Comparison of ENCODE assay signal across 1 cellular context in genomic region chr21:38958940-38959685, GRCh38.
A peak's percentile ranks its signal among the peaks of the same experiment; 100 is the strongest.
TF ChIP-seq lines count a peak whose summit lies in the region.

No MANE protein-coding gene starts in this region.

TF ChIP-seq in K562, 482 proteins besides CTCF, POLR2A, EP300 and RAD21 (continued from another document):
- TF ChIP-seq MIER1 (IDR thresholded peaks at IDR 0.05; ENCODE audit: low read depth): no peak
- no peak for TF ChIP-seq MTA2 (IDR thresholded peaks at IDR 0.05; ENCODE audit: low read depth)
- TF ChIP-seq, protein P1, sequence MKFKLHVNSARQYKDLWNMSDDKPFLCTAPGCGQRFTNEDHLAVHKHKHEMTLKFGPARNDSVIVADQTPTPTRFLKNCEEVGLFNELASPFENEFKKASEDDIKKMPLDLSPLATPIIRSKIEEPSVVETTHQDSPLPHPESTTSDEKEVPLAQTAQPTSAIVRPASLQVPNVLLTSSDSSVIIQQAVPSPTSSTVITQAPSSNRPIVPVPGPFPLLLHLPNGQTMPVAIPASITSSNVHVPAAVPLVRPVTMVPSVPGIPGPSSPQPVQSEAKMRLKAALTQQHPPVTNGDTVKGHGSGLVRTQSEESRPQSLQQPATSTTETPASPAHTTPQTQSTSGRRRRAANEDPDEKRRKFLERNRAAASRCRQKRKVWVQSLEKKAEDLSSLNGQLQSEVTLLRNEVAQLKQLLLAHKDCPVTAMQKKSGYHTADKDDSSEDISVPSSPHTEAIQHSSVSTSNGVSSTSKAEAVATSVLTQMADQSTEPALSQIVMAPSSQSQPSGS (CRISPR knock-in tag; IDR thresholded peaks at IDR 0.05): peak; percentile 41; the same call in 1 of the 2 replicates
- TF ChIP-seq, protein P2, sequence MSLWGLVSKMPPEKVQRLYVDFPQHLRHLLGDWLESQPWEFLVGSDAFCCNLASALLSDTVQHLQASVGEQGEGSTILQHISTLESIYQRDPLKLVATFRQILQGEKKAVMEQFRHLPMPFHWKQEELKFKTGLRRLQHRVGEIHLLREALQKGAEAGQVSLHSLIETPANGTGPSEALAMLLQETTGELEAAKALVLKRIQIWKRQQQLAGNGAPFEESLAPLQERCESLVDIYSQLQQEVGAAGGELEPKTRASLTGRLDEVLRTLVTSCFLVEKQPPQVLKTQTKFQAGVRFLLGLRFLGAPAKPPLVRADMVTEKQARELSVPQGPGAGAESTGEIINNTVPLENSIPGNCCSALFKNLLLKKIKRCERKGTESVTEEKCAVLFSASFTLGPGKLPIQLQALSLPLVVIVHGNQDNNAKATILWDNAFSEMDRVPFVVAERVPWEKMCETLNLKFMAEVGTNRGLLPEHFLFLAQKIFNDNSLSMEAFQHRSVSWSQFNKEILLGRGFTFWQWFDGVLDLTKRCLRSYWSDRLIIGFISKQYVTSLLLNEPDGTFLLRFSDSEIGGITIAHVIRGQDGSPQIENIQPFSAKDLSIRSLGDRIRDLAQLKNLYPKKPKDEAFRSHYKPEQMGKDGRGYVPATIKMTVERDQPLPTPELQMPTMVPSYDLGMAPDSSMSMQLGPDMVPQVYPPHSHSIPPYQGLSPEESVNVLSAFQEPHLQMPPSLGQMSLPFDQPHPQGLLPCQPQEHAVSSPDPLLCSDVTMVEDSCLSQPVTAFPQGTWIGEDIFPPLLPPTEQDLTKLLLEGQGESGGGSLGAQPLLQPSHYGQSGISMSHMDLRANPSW (CRISPR knock-in tag; IDR thresholded peaks at IDR 0.05): no peak
- no peak for TF ChIP-seq ARID3A (IDR thresholded peaks at IDR 0.05; ENCODE audit: borderline replicate concordance, low read depth, low read length)
- TF ChIP-seq REST (CRISPR knock-in tag; IDR thresholded peaks at IDR 0.05; ENCODE audit: low read depth): no peak
- TF ChIP-seq TGIF2 (CRISPR knock-in tag; IDR thresholded peaks at IDR 0.05): no peak
- TF ChIP-seq, protein P3, sequence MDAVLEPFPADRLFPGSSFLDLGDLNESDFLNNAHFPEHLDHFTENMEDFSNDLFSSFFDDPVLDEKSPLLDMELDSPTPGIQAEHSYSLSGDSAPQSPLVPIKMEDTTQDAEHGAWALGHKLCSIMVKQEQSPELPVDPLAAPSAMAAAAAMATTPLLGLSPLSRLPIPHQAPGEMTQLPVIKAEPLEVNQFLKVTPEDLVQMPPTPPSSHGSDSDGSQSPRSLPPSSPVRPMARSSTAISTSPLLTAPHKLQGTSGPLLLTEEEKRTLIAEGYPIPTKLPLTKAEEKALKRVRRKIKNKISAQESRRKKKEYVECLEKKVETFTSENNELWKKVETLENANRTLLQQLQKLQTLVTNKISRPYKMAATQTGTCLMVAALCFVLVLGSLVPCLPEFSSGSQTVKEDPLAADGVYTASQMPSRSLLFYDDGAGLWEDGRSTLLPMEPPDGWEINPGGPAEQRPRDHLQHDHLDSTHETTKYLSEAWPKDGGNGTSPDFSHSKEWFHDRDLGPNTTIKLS (IDR thresholded peaks at IDR 0.05; ENCODE audit: borderline replicate concordance, low read depth): no peak
- TF ChIP-seq SIX5 (IDR thresholded peaks at IDR 0.05; ENCODE audit: borderline replicate concordance in 1 of 2, insufficient read depth in 1 of 2, low read depth in 1 of 2, low read length in 2 of 2): no peak
- TF ChIP-seq, protein P4, sequence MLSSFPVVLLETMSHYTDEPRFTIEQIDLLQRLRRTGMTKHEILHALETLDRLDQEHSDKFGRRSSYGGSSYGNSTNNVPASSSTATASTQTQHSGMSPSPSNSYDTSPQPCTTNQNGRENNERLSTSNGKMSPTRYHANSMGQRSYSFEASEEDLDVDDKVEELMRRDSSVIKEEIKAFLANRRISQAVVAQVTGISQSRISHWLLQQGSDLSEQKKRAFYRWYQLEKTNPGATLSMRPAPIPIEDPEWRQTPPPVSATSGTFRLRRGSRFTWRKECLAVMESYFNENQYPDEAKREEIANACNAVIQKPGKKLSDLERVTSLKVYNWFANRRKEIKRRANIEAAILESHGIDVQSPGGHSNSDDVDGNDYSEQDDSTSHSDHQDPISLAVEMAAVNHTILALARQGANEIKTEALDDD (IDR thresholded peaks at IDR 0.05): peak; percentile 89
- TF ChIP-seq, protein P5, sequence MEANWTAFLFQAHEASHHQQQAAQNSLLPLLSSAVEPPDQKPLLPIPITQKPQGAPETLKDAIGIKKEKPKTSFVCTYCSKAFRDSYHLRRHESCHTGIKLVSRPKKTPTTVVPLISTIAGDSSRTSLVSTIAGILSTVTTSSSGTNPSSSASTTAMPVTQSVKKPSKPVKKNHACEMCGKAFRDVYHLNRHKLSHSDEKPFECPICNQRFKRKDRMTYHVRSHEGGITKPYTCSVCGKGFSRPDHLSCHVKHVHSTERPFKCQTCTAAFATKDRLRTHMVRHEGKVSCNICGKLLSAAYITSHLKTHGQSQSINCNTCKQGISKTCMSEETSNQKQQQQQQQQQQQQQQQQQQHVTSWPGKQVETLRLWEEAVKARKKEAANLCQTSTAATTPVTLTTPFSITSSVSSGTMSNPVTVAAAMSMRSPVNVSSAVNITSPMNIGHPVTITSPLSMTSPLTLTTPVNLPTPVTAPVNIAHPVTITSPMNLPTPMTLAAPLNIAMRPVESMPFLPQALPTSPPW (CRISPR knock-in tag; IDR thresholded peaks at IDR 0.05): peak; percentile 50
- TF ChIP-seq, protein P6, sequence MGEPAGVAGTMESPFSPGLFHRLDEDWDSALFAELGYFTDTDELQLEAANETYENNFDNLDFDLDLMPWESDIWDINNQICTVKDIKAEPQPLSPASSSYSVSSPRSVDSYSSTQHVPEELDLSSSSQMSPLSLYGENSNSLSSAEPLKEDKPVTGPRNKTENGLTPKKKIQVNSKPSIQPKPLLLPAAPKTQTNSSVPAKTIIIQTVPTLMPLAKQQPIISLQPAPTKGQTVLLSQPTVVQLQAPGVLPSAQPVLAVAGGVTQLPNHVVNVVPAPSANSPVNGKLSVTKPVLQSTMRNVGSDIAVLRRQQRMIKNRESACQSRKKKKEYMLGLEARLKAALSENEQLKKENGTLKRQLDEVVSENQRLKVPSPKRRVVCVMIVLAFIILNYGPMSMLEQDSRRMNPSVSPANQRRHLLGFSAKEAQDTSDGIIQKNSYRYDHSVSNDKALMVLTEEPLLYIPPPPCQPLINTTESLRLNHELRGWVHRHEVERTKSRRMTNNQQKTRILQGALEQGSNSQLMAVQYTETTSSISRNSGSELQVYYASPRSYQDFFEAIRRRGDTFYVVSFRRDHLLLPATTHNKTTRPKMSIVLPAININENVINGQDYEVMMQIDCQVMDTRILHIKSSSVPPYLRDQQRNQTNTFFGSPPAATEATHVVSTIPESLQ (CRISPR knock-in tag; IDR thresholded peaks at IDR 0.05): no peak
- peak; percentile 62; the same call in 1 of the 2 replicates for TF ChIP-seq BRD4 (IDR thresholded peaks at IDR 0.05)
- TF ChIP-seq, protein P7, sequence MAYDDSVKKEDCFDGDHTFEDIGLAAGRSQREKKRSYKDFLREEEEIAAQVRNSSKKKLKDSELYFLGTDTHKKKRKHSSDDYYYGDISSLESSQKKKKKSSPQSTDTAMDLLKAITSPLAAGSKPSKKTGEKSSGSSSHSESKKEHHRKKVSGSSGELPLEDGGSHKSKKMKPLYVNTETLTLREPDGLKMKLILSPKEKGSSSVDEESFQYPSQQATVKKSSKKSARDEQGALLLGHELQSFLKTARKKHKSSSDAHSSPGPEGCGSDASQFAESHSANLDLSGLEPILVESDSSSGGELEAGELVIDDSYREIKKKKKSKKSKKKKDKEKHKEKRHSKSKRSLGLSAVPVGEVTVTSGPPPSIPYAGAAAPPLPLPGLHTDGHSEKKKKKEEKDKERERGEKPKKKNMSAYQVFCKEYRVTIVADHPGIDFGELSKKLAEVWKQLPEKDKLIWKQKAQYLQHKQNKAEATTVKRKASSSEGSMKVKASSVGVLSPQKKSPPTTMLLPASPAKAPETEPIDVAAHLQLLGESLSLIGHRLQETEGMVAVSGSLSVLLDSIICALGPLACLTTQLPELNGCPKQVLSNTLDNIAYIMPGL (CRISPR knock-in tag; IDR thresholded peaks at IDR 0.05): no peak
- TF ChIP-seq GABPB2 (CRISPR knock-in tag; conservative IDR thresholded peaks at IDR 0.05): no peak
